8 cellular contexts compared by ENCODE assay signal in the genomic region with DNA sequence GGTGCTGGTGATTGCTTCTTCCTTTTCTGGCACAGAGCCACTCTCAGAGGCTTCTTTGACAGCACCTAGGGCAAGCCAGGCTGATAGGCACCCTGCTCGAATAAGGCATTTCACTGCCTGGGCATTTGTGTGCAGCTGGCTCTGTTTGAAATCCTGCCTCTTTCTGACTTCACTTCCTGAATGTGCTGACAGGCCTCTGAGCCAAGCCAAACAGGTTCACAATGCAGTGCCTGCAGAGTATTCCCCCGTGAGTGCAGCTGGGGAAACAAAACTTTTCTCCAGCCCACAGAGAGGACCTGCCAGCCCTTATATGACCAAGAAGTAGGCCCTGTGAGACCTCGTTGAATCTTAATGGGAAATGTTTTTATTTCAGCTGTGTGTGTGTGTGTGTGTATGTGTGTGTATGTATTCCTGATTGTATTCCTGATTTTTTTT. TPM values are rescaled to one million over a fixed set of nuclear protein-coding genes. Genes with fewer than 3 reads are reported as not detected.
DNase-seq lines count a peak whose midpoint lies in the region; ATAC-seq and TF ChIP-seq lines count a peak whose summit lies in the region.

No MANE protein-coding gene starts in this region.

- peaks cover under 1% of the 10 kb centered on the region for H3K27me3 Mint-ChIP-seq in activated CD4-positive, alpha-beta T cell treated with anti-CD3 and anti-CD28 coated beads, Interleukin-2, amount 10 ng/mL, durations not matched to agents 7 days and 5 days

- peak overlapping the region; percentile 79 for H3K27ac ChIP-seq in psoas muscle

- no peaks in the 10 kb centered on the region for H3K27me3 ChIP-seq in psoas muscle (ENCODE audit: insufficient read depth in 3 of 3, low read length in 2 of 3)

- POLR2A ChIA-PET in activated CD4-positive, alpha-beta T cell treated with anti-CD3 and anti-CD28 coated beads, Interleukin-2, amount 10 ng/mL, durations not matched to agents 7 days and 5 days (lab: Charles Lee) = no interaction called here

- H3K36me3 ChIP-seq in psoas muscle (ENCODE audit: insufficient read depth in 1 of 2, low read depth in 1 of 2) = no peaks in the 10 kb centered on the region

- ATAC-seq in HG03175 (IDR thresholded peaks at IDR 0.05; ENCODE audit: unreplicated experiment) (peak; percentile 68), psoas muscle (peak; percentile 71 to 87 (median 79))

- H3K4me1 ChIP-seq in psoas muscle = peaks cover 20% of the 10 kb centered on the region

- intact Hi-C loops in psoas muscle (cut with DNase I) = no loop called here

- H3K4me3 Mint-ChIP-seq in activated CD4-positive, alpha-beta T cell treated with anti-CD3 and anti-CD28 coated beads, Interleukin-2, amount 10 ng/mL, durations not matched to agents 7 days and 5 days = no peak overlapping the region

- no peaks in the 10 kb centered on the region for H3K36me3 Mint-ChIP-seq in activated CD4-positive, alpha-beta T cell treated with anti-CD3 and anti-CD28 coated beads, Interleukin-2, amount 10 ng/mL, durations not matched to agents 7 days and 5 days (ENCODE audit: low read depth)

- no peak for TF ChIP-seq CTCF in fibroblast of pulmonary artery (IDR thresholded peaks at IDR 0.05; ENCODE audit: low read length, missing control alignments)
- no peak for TF ChIP-seq CTCF in psoas muscle (IDR thresholded peaks at IDR 0.05)

- no peaks in the 10 kb centered on the region for H3K9me3 Mint-ChIP-seq in activated CD4-positive, alpha-beta T cell treated with anti-CD3 and anti-CD28 coated beads, Interleukin-2, amount 10 ng/mL, durations not matched to agents 7 days and 5 days

- WGBS in psoas muscle, 3 donors = 0 to 5% (median 2%) methylated on average over 3 of the region's 3 CpGs

- peaks cover 14% of the 10 kb centered on the region for H3K4me1 Mint-ChIP-seq in activated CD4-positive, alpha-beta T cell treated with anti-CD3 and anti-CD28 coated beads, Interleukin-2, amount 10 ng/mL, durations not matched to agents 7 days and 5 days

- peak overlapping the region; percentile 58 for H3K27ac Mint-ChIP-seq in activated CD4-positive, alpha-beta T cell treated with anti-CD3 and anti-CD28 coated beads, Interleukin-2, amount 10 ng/mL, durations not matched to agents 7 days and 5 days

- CTCF ChIA-PET in activated CD4-positive, alpha-beta T cell treated with anti-CD3 and anti-CD28 coated beads, Interleukin-2, amount 10 ng/mL, durations not matched to agents 7 days and 5 days (lab: Charles Lee) = interaction anchor here (0.6 to 3.1 kb wide), 2 partner anchors 9 to 300 kb away, joined by 3 to 21 read pairs; no protein-coding TSS in a partner anchor

- H3K4me3 ChIP-seq in fibroblast of pulmonary artery (replicated peaks; ENCODE audit: low read depth, low read length) (no peak overlapping the region), psoas muscle (no peak overlapping the region)

- peak; percentile 26 for DNase-seq in activated CD4-positive, alpha-beta T cell treated with anti-CD3 and anti-CD28 coated beads, Interleukin-2, amount 10 ng/mL, durations not matched to agents 7 days and 5 days
- no peak for DNase-seq in activated CD4-positive, alpha-beta T cell treated with anti-CD3 and anti-CD28 coated beads for 4 hours
- DNase-seq in RPMI7951 (ENCODE audit: low read depth) (peak; percentile 72), fibroblast of pulmonary artery (ENCODE audit: low read depth) (peak; percentile 91), psoas muscle (peak; percentile 33 to 71), HuH-7 (ENCODE audit: low spot score) (no peak), NCI-H524 (lab: John Stamatoyannopoulos, UW) (no peak)

- H3K9me3 ChIP-seq in psoas muscle = no peaks in the 10 kb centered on the region

RNA-seq across cellular contexts. Expression of gene JUN, which starts 10.4 kb away (rescaled TPM):
- 10 to 100 TPM; 30.1 to 35.6 TPM for total RNA-seq in activated CD4-positive, alpha-beta T cell treated with anti-CD3 and anti-CD28 coated beads, Interleukin-2, amount 10 ng/mL, durations not matched to agents 7 days and 5 days
- 36.6 and 49.7 TPM in 2 replicates for total RNA-seq in RPMI7951 (2014; rRNA removed; shearing (Covaris generic))
- 100 to 1,000 TPM in 3 of 4 donors, 10 to 100 TPM in 1; 93.8 to 213 (median 164) TPM for total RNA-seq in psoas muscle
- 100 to 1,000 TPM in 1 of 3 donors, 10 to 100 TPM in 2; 40.1 to 137 (median 60.0) TPM for polyA plus RNA-seq in psoas muscle

Comparison
In these comparisons a context has a peak if more than half of its experiments do, and no peak if none do; other contexts are left out.
1. DNase-seq: peak in activated CD4-positive, alpha-beta T cell treated with anti-CD3 and anti-CD28 coated beads, Interleukin-2, amount 10 ng/mL, durations not matched to agents 7 days and 5 days (single experiment), RPMI7951 (single experiment), fibroblast of pulmonary artery (single experiment) and psoas muscle (2 of 2); none in activated CD4-positive, alpha-beta T cell treated with anti-CD3 and anti-CD28 coated beads for 4 hours (0 of 2), HuH-7 (single experiment) and NCI-H524 (0 of 2).